ENCODE assay signal across 21 cellular contexts in genomic region chr1:115031595-115031994, GRCh38. TPM values are rescaled to one million over a fixed set of nuclear protein-coding genes. Genes with fewer than 3 reads are reported as not detected.
"Had no signal": no experiment of that assay in that cellular context is flagged by ENCODE, and none has a peak within 500 bp of the region (broad histone marks: within the 10 kb centered on the region; RNA-seq: fewer than 3 reads in every experiment).

No MANE protein-coding gene starts in this region.

- H3K27ac ChIP-seq: SJSA1, SK-N-MC had no signal

- H3K27me3 ChIP-seq: SJSA1 had no signal

- DNase-seq: Karpas-422, KG1, MM.1S, NCI-H1092 treated with DMSO at 0.1 percent for 48 hours, NCI-H1436, NCI-H187, NCI-H2029, NCI-H2081 treated with DMSO at 0.1 percent for 48 hours, NCI-H2171, NCI-H226, NCI-H446, NCI-H510A, NCI-H524 treated with DMSO at 0.1 percent for 48 hours, NCI-H69, NCI-H774, Right ventricle myocardium superior, RPMI8226, SIG-M5 had no signal

- H3K9me3 ChIP-seq: SJSA1 had no signal

- H3K4me3 ChIP-seq: SJSA1, SK-N-MC had no signal

- H3K4me1 ChIP-seq: SJSA1 had no signal

- H3K36me3 ChIP-seq: SJSA1 had no signal

RNA-seq across cellular contexts. Expression of gene TSHB, which starts 2.0 kb away (rescaled TPM):
- total RNA-seq: HT-29, Right ventricle myocardium superior, SJSA1 had no signal
